24 cellular contexts compared by ENCODE assay signal in the genomic region with DNA sequence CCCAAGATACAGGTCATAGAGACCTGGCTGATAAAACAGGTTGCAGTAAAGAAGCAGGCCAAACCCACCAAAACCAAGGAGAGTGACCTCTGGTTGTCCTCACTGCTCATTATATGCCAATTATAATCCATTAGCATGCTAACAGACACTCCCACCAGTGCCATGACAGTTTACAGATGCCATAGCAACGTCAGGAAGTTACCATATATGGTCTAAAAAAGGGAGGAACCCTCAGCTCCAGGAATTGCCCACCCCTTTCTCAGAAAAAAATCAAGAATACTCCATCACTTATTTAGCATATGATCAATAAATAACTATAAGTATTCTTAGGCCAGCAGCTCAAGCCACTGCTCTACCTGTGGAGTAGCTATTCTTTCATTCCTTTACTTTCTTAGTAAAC.
"Had no signal": no experiment of that assay in that cellular context is flagged by ENCODE, and none has a peak within 500 bp of the region (broad histone marks: within the 10 kb centered on the region; RNA-seq: fewer than 3 reads in every experiment).

No MANE protein-coding gene starts in this region.

- H3K27me3 ChIP-seq: ascending aorta, body of pancreas had no signal

- H3K9me3 Mint-ChIP-seq: activated naive CD8-positive, alpha-beta T cell treated with anti-CD3 and anti-CD28 coated beads, Interleukin-2, amount 50 U/mL, for 24 hours; activated T-cell treated with anti-CD3 and anti-CD28 coated beads, Interleukin-2, amount 50 U/mL, for 4 hours had no signal

- H3K36me3 ChIP-seq: ascending aorta had no signal

- DNase-seq: activated CD4-positive, alpha-beta T cell treated with anti-CD3 and anti-CD28 coated beads for 48 hours; activated CD4-positive, alpha-beta T cell treated with anti-CD3 and anti-CD28 coated beads, Interleukin-2, amount 50 U/mL, for 48 hours; activated effector memory CD4-positive, alpha-beta T cell treated with anti-CD3 and anti-CD28 coated beads, Interleukin-2, amount 50 U/mL, for 16 hours; activated naive CD4-positive, alpha-beta T cell treated with Interleukin-2 at 50 U/mL for 16 hours; activated naive CD8-positive, alpha-beta T cell treated with anti-CD3 and anti-CD28 coated beads, Interleukin-2, amount 50 U/mL, for 24 hours; activated T-cell treated with anti-CD3 and anti-CD28 coated beads, Interleukin-2, amount 50 U/mL, for 4 hours; amniotic stem cell; body of pancreas; central memory CD4-positive, alpha-beta T cell; KG1; NCI-H1092; NCI-H1930; NCI-H2171; NCI-H2227 treated with DMSO at 0.1 percent for 48 hours; NCI-H446 treated with DMSO at 0.1 percent for 48 hours; NCI-H524 treated with DMSO at 0.1 percent for 48 hours; NCI-H82; OCI-M1 had no signal

- H3K4me3 Mint-ChIP-seq: activated naive CD8-positive, alpha-beta T cell treated with anti-CD3 and anti-CD28 coated beads, Interleukin-2, amount 50 U/mL, for 24 hours; activated T-cell treated with anti-CD3 and anti-CD28 coated beads, Interleukin-2, amount 50 U/mL, for 4 hours; T-helper 1 cell treated with Interleukin-12 subunit alpha and Interleukin-12 subunit beta and Interleukin-4 antibody, amounts not matched to agents 30 μg/mL and 1 μg/mL, for 36 hours had no signal

- ATAC-seq: activated CD4-positive, CD25-positive, alpha-beta regulatory T cell treated with anti-CD3 and anti-CD28 coated beads, Interleukin-2, amount 50 U/mL, for 24 hours; activated naive CD4-positive, alpha-beta T cell treated with anti-CD3 and anti-CD28 coated beads, Interleukin-2, amount 50 U/mL, for 72 hours; activated naive CD8-positive, alpha-beta T cell treated with anti-CD3 and anti-CD28 coated beads, Interleukin-2, amount 50 U/mL, for 24 hours; activated T-cell treated with anti-CD3 and anti-CD28 coated beads, Interleukin-2, amount 50 U/mL, for 4 hours; body of pancreas; Panc1; Right ventricle myocardium inferior had no signal

- H3K4me3 ChIP-seq: ascending aorta, body of pancreas had no signal

- H3K27ac Mint-ChIP-seq: activated naive CD4-positive, alpha-beta T cell treated with anti-CD3 and anti-CD28 coated beads, Interleukin-2, amount 50 U/mL, for 72 hours; activated naive CD8-positive, alpha-beta T cell treated with anti-CD3 and anti-CD28 coated beads, Interleukin-2, amount 50 U/mL, for 24 hours had no signal

- H3K4me1 Mint-ChIP-seq: activated naive CD8-positive, alpha-beta T cell treated with anti-CD3 and anti-CD28 coated beads, Interleukin-2, amount 50 U/mL, for 24 hours had no signal

- H3K9me3 ChIP-seq: ascending aorta, body of pancreas had no signal

- H3K27ac ChIP-seq: ascending aorta, body of pancreas had no signal

- H3K4me1 ChIP-seq: ascending aorta had no signal
